Comparison of ENCODE assay signal across 25 cellular contexts in genomic region chr3:149160754-149161289, GRCh38.
"Had no signal": no experiment of that assay in that cellular context is flagged by ENCODE, and none has a peak within 500 bp of the region (broad histone marks: within the 10 kb centered on the region; RNA-seq: fewer than 3 reads in every experiment).

No MANE protein-coding gene starts in this region.

- H3K27me3 ChIP-seq: breast epithelium had no signal

- ATAC-seq: activated T-helper 17 cell treated with anti-CD3 and anti-CD28 coated beads, Interleukin-2, amount 50 U/mL, for 72 hours; PC-3; T-cell had no signal

- H3K27me3 Mint-ChIP-seq: activated CD4-positive, alpha-beta memory T cell treated with anti-CD3 and anti-CD28 coated beads for 36 hours; activated CD4-positive, alpha-beta T cell treated with anti-CD3 and anti-CD28 coated beads, Interleukin-2, amount 10 ng/mL, durations not matched to agents 7 days and 5 days; activated naive CD8-positive, alpha-beta T cell; activated T-helper 17 cell treated with anti-CD3 and anti-CD28 coated beads, Interleukin-2, amount 50 U/mL, for 72 hours; T-cell had no signal

- H3K4me3 ChIP-seq: breast epithelium had no signal

- H3K9me3 Mint-ChIP-seq: activated CD4-positive, alpha-beta memory T cell treated with anti-CD3 and anti-CD28 coated beads for 36 hours; activated CD4-positive, alpha-beta T cell treated with anti-CD3 and anti-CD28 coated beads, Interleukin-2, amount 10 ng/mL, durations not matched to agents 7 days and 5 days; activated naive CD4-positive, alpha-beta T cell treated with anti-CD3 and anti-CD28 coated beads for 36 hours; activated T-helper 17 cell treated with anti-CD3 and anti-CD28 coated beads, Interleukin-2, amount 50 U/mL, for 72 hours; T-cell had no signal

- H3K4me3 Mint-ChIP-seq: activated CD4-positive, alpha-beta memory T cell treated with anti-CD3 and anti-CD28 coated beads for 36 hours; activated CD4-positive, alpha-beta T cell treated with anti-CD3 and anti-CD28 coated beads, Interleukin-2, amount 10 ng/mL, durations not matched to agents 7 days and 5 days; activated naive CD4-positive, alpha-beta T cell treated with anti-CD3 and anti-CD28 coated beads for 36 hours; activated naive CD8-positive, alpha-beta T cell; activated T-helper 17 cell treated with anti-CD3 and anti-CD28 coated beads, Interleukin-2, amount 50 U/mL, for 72 hours; T-cell had no signal

- H3K27ac Mint-ChIP-seq: activated CD4-positive, alpha-beta memory T cell treated with anti-CD3 and anti-CD28 coated beads for 36 hours; activated CD4-positive, alpha-beta T cell treated with anti-CD3 and anti-CD28 coated beads, Interleukin-2, amount 10 ng/mL, durations not matched to agents 7 days and 5 days; activated naive CD4-positive, alpha-beta T cell treated with anti-CD3 and anti-CD28 coated beads for 36 hours; activated naive CD8-positive, alpha-beta T cell; activated T-helper 17 cell treated with anti-CD3 and anti-CD28 coated beads, Interleukin-2, amount 50 U/mL, for 72 hours; T-cell had no signal

- H3K27ac ChIP-seq: breast epithelium had no signal

- H3K4me1 Mint-ChIP-seq: activated T-helper 17 cell treated with anti-CD3 and anti-CD28 coated beads, Interleukin-2, amount 50 U/mL, for 72 hours had no signal

- DNase-seq: activated CD4-positive, alpha-beta memory T cell treated with anti-CD3 and anti-CD28 coated beads for 36 hours; activated CD4-positive, alpha-beta T cell treated with anti-CD3 and anti-CD28 coated beads, Interleukin-2, amount 10 ng/mL, durations not matched to agents 7 days and 5 days; activated CD4-positive, CD25-positive, alpha-beta regulatory T cell; activated gamma-delta T cell; activated naive CD4-positive, alpha-beta T cell treated with anti-CD3 and anti-CD28 coated beads for 36 hours; activated T-cell treated with anti-CD3 and anti-CD28 coated beads for 4 hours; activated T-cell treated with anti-CD3 and anti-CD28 coated beads, Interleukin-2, amount 50 U/mL, for 48 hours; anterior cingulate cortex; caudate nucleus; Karpas-422; MM.1S; NCI-H1105 treated with DMSO at 0.1 percent for 48 hours; NCI-H1436 treated with DMSO at 0.1 percent for 48 hours; NCI-H187; NCI-H2081; NCI-H446; NCI-H524; PC-3; SHP77 treated with DMSO at 0.1 percent for 48 hours; T-cell; T-helper 2 cell; T1000 had no signal
